ENCODE assay signal across 1 cellular context in genomic region chr15:70272565-70273355, GRCh38.
TF ChIP-seq lines count a peak whose summit lies in the region.

No MANE protein-coding gene starts in this region.

TF ChIP-seq in A549, 52 proteins besides CTCF, POLR2A, EP300 and RAD21 (continued from another document):
- TF ChIP-seq USF2 (IDR thresholded peaks at IDR 0.05) (no peak), NR3C1 (IDR thresholded peaks at IDR 0.05) (no peak), MYC (IDR thresholded peaks at IDR 0.05; ENCODE audit: borderline replicate concordance, low read length) (no peak), HMGXB4 (CRISPR knock-in tag; IDR thresholded peaks at IDR 0.05; ENCODE audit: borderline replicate concordance) (no peak), ZNF302 (CRISPR knock-in tag; IDR thresholded peaks at IDR 0.05) (no peak), HEYL (CRISPR knock-in tag; IDR thresholded peaks at IDR 0.05) (no peak), E2F6 (IDR thresholded peaks at IDR 0.05; ENCODE audit: borderline replicate concordance, low read depth) (no peak)
TF ChIP-seq in A549: peak in this region for 0.
